ENCODE assay signal across 1 cellular context in genomic region chr6:44494011-44494501, GRCh38.
TF ChIP-seq lines count a peak whose summit lies in the region.

No MANE protein-coding gene starts in this region.

TF ChIP-seq in SK-N-SH, 30 proteins besides CTCF, POLR2A, EP300 and RAD21 (continued from another document):
- peak; percentile 71; the same call in 1 of the 2 replicates for TF ChIP-seq PBX3 (IDR thresholded peaks at IDR 0.05)
- TF ChIP-seq REST (IDR thresholded peaks at IDR 0.05; ENCODE audit: low read depth, low read length) = no peak
- TF ChIP-seq TCF12 (IDR thresholded peaks at IDR 0.05) = peak; percentile 72
- no peak for TF ChIP-seq MEF2A (IDR thresholded peaks at IDR 0.05; ENCODE audit: borderline replicate concordance, low read depth)
- no peak for TF ChIP-seq EZH2phosphoT487 (IDR thresholded peaks at IDR 0.05; ENCODE audit: borderline replicate concordance, low read depth)
- TF ChIP-seq CHD2 (IDR thresholded peaks at IDR 0.05; ENCODE audit: low read length, partially characterized antibody) = no peak
- TF ChIP-seq FOXJ3 (CRISPR knock-in tag; IDR thresholded peaks at IDR 0.05) = no peak
- TF ChIP-seq RCOR1 (IDR thresholded peaks at IDR 0.05; ENCODE audit: low read length) = no peak
- no peak for TF ChIP-seq GABPA (IDR thresholded peaks at IDR 0.05; ENCODE audit: low read depth)
- peak; percentile 77; the same call in 1 of the 2 replicates for TF ChIP-seq FOSL2 (IDR thresholded peaks at IDR 0.05; ENCODE audit: borderline replicate concordance, low read depth)
- TF ChIP-seq USF2 (IDR thresholded peaks at IDR 0.05; ENCODE audit: borderline replicate concordance, low read depth, low read length) = no peak
